In the genomic region with DNA sequence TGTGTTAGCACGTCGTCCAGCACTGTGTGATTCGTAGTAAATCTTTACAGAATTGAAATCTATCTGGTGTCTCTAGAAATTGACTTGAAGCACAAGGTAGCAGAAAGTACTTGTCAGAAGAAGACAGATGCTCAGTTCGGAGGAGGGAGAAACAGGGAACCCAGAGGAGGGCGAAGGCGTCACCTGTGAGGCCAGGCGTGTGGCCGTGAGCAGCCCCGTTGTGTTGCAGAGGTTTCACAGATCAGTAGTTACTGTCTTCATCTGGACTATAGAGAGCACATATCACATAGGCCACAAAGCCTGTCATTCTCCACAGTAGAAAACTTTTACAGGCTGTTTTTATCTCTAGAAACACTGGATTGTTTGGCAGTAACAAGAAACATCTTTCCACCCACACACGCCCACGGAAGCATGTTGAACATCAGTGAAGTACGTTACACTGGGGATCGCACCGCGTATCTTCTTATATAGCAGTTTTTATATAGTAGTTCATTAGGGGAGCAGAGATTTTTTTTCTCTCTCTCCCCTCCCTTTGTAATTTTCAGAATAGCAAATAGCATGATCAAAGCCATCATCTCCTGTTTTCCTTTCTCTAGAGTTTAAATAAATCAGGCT, we compare ENCODE assay signal across 19 cellular contexts. TPM values are rescaled to one million over a fixed set of nuclear protein-coding genes. Genes with fewer than 3 reads are reported as not detected.
A peak's percentile ranks its signal among the peaks of the same experiment; 100 is the strongest.
DNase-seq lines count a peak whose midpoint lies in the region; ATAC-seq, FAIRE-seq and TF ChIP-seq lines count a peak whose summit lies in the region.
"Had no signal": no experiment of that assay in that cellular context is flagged by ENCODE, and none has a peak within 500 bp of the region (broad histone marks: within the 10 kb centered on the region; RNA-seq: fewer than 3 reads in every experiment).

No MANE protein-coding gene starts in this region.

- no peak for TF ChIP-seq EP300 in sigmoid colon (IDR thresholded peaks at IDR 0.05)

- no peak for TF ChIP-seq CTCF in astrocyte (IDR thresholded peaks at IDR 0.05; ENCODE audit: insufficient read depth, low read depth, low read length)
- no peak for TF ChIP-seq CTCF in sigmoid colon (IDR thresholded peaks at IDR 0.05)

- peaks cover 9% of the 10 kb centered on the region for H3K9me3 Mint-ChIP-seq in astrocyte (ENCODE audit: unreplicated experiment)
- peaks cover 0 to 4% of the 10 kb centered on the region in 2 donors for H3K9me3 Mint-ChIP-seq in stimulated activated naive CD8-positive, alpha-beta T cell treated with anti-CD3 and anti-CD28 coated beads, Interleukin-15, amount 100 ng/mL, for 72 hours
- H3K9me3 Mint-ChIP-seq: activated CD4-positive, alpha-beta T cell treated with anti-CD3 and anti-CD28 coated beads, Interleukin-2, amount 10 ng/mL, durations not matched to agents 7 days and 5 days; central memory CD8-positive, alpha-beta T cell had no signal

- no peaks in the 10 kb centered on the region for H3K36me3 Mint-ChIP-seq in astrocyte (ENCODE audit: low read depth, unreplicated experiment)
- H3K36me3 Mint-ChIP-seq: CD4-positive, CD25-positive, alpha-beta regulatory T cell had no signal

- H3K4me1 ChIP-seq in astrocyte (ENCODE audit: insufficient read depth, low read length) (no peaks in the 10 kb centered on the region), sigmoid colon (peaks cover 0 to 20% (median 14%) of the 10 kb centered on the region in 4 donors)

- H4K20me1 ChIP-seq in astrocyte (ENCODE audit: insufficient read depth, low read length) = no peaks in the 10 kb centered on the region

- H3K4me3 ChIP-seq in astrocyte (ENCODE audit: insufficient read depth, low read depth, low read length) (no peak overlapping the region), sigmoid colon (peak overlapping the region in 3 of 4 donors; percentile 26 to 42 (median 39))
- H3K4me3 ChIP-seq: GM23338, suprapubic skin had no signal

- intact Hi-C loops in left cardiac atrium (cut with DNase I) (loop anchor here (5.0 to 10.0 kb wide), 3 partner anchors 364 to 379 kb away; no protein-coding TSS in a partner anchor), sigmoid colon (cut with DNase I) (no loop called here)

- FAIRE-seq in astrocyte (lab: Jason Lieb, UNC) = no peak
- FAIRE-seq: G401.6 had no signal

- WGBS in sigmoid colon, 2 donors = 81 to 85% methylated on average over 15 of the region's 15 CpGs

- H3K27ac Mint-ChIP-seq in astrocyte (ENCODE audit: unreplicated experiment) = no peak overlapping the region
- H3K27ac Mint-ChIP-seq in stimulated activated naive CD8-positive, alpha-beta T cell treated with anti-CD3 and anti-CD28 coated beads, Interleukin-15, amount 100 ng/mL, for 72 hours = no peak overlapping the region
- H3K27ac Mint-ChIP-seq: activated CD4-positive, alpha-beta T cell treated with anti-CD3 and anti-CD28 coated beads, Interleukin-2, amount 10 ng/mL, durations not matched to agents 7 days and 5 days; CD4-positive, CD25-positive, alpha-beta regulatory T cell; GM23338 had no signal

- H2AFZ ChIP-seq in astrocyte (ENCODE audit: low read depth, low read length) = peak overlapping the region; percentile 43

- no peaks in the 10 kb centered on the region for H3K79me2 ChIP-seq in astrocyte (ENCODE audit: insufficient read depth, low read length)

- H3K36me3 ChIP-seq in astrocyte (ENCODE audit: insufficient read depth, low read length) (no peaks in the 10 kb centered on the region), sigmoid colon (no peaks in the 10 kb centered on the region)
- H3K36me3 ChIP-seq: lower lobe of right lung, suprapubic skin had no signal

- TF ChIP-seq POLR2A in sigmoid colon (IDR thresholded peaks at IDR 0.05) = no peak

- no peak overlapping the region for H3K9ac ChIP-seq in astrocyte (ENCODE audit: low read length)
- H3K9ac ChIP-seq: KMS-11 had no signal

- no peak overlapping the region for H3K4me3 Mint-ChIP-seq in astrocyte (ENCODE audit: unreplicated experiment)
- H3K4me3 Mint-ChIP-seq in stimulated activated naive CD8-positive, alpha-beta T cell treated with anti-CD3 and anti-CD28 coated beads, Interleukin-15, amount 100 ng/mL, for 72 hours = no peak overlapping the region
- H3K4me3 Mint-ChIP-seq: activated CD4-positive, alpha-beta T cell treated with anti-CD3 and anti-CD28 coated beads, Interleukin-2, amount 10 ng/mL, durations not matched to agents 7 days and 5 days; CD4-positive, CD25-positive, alpha-beta regulatory T cell; central memory CD8-positive, alpha-beta T cell; GM23338 had no signal

- peak overlapping the region; percentile 72 for H3K4me2 ChIP-seq in astrocyte (ENCODE audit: low read length)
- H3K4me2 ChIP-seq: GM23338, KMS-11 had no signal

- H3K27ac ChIP-seq in astrocyte (ENCODE audit: low read depth, low read length) = no peak overlapping the region
- peak overlapping the region in 3 of 4 donors; percentile 55 to 64 (median 62) for H3K27ac ChIP-seq in sigmoid colon
- H3K27ac ChIP-seq: KMS-11, lower lobe of right lung, suprapubic skin had no signal

- H3K9me3 ChIP-seq in astrocyte (ENCODE audit: insufficient read depth, low read depth, low read length) (no peaks in the 10 kb centered on the region), sigmoid colon (no peaks in the 10 kb centered on the region)
- H3K9me3 ChIP-seq: lower lobe of right lung, suprapubic skin had no signal

- ATAC-seq in left cardiac atrium = peak; percentile 31 to 48
- no peak for ATAC-seq in stimulated activated naive CD8-positive, alpha-beta T cell treated with anti-CD3 and anti-CD28 coated beads, Interleukin-15, amount 100 ng/mL, for 72 hours

- peaks cover 2% of the 10 kb centered on the region for H3K27me3 ChIP-seq in astrocyte (ENCODE audit: insufficient read depth, low read length)
- H3K27me3 ChIP-seq in sigmoid colon = no peaks in the 10 kb centered on the region
- H3K27me3 ChIP-seq: suprapubic skin had no signal

- H3K27me3 Mint-ChIP-seq in astrocyte (ENCODE audit: low read depth, unreplicated experiment) = peaks cover 2% of the 10 kb centered on the region
- peaks cover 13% of the 10 kb centered on the region for H3K27me3 Mint-ChIP-seq in stimulated activated naive CD8-positive, alpha-beta T cell treated with anti-CD3 and anti-CD28 coated beads, Interleukin-15, amount 100 ng/mL, for 72 hours
- H3K27me3 Mint-ChIP-seq: activated CD4-positive, alpha-beta T cell treated with anti-CD3 and anti-CD28 coated beads, Interleukin-2, amount 10 ng/mL, durations not matched to agents 7 days and 5 days; CD4-positive, CD25-positive, alpha-beta regulatory T cell had no signal

- H3K4me1 Mint-ChIP-seq in astrocyte (ENCODE audit: low read depth, unreplicated experiment) = peaks cover 16% of the 10 kb centered on the region
- no peaks in the 10 kb centered on the region for H3K4me1 Mint-ChIP-seq in stimulated activated naive CD8-positive, alpha-beta T cell treated with anti-CD3 and anti-CD28 coated beads, Interleukin-15, amount 100 ng/mL, for 72 hours
- H3K4me1 Mint-ChIP-seq: activated CD4-positive, alpha-beta T cell treated with anti-CD3 and anti-CD28 coated beads, Interleukin-2, amount 10 ng/mL, durations not matched to agents 7 days and 5 days; CD4-positive, CD25-positive, alpha-beta regulatory T cell; central memory CD8-positive, alpha-beta T cell had no signal

- DNase-seq in COLO829 (ENCODE audit: low spot score) = peak; percentile 38
- no peak for DNase-seq in astrocyte (ENCODE audit: low read depth)
- no peak for DNase-seq in left cardiac atrium
- DNase-seq in sigmoid colon = no peak
- DNase-seq in Kasumi-1 (lab: John Stamatoyannopoulos, UW) = no peak
- no peak for DNase-seq in stimulated activated naive CD8-positive, alpha-beta T cell treated with anti-CD3 and anti-CD28 coated beads, Interleukin-15, amount 100 ng/mL, for 72 hours
- DNase-seq in cerebellar cortex (ENCODE audit: low spot score) = no peak
- DNase-seq: activated CD4-positive, alpha-beta T cell treated with anti-CD3 and anti-CD28 coated beads, Interleukin-2, amount 10 ng/mL, durations not matched to agents 7 days and 5 days; activated CD8-positive, alpha-beta memory T cell treated with anti-CD3 and anti-CD28 coated beads, Interleukin-2, amount 50 U/mL, for 4 hours; CD4-positive, CD25-positive, alpha-beta regulatory T cell; DMS 273 treated with DMSO at 0.1 percent for 48 hours; effector memory CD4-positive, alpha-beta T cell; lower lobe of right lung; T-helper 1 cell had no signal

RNA-seq across cellular contexts. Expression of gene TLR3, which starts 48.1 kb away (rescaled TPM):
- total RNA-seq in astrocyte (1.9 and 2.6 TPM in 2 replicates), left cardiac atrium (1 to 10 TPM; 5.3 to 8.6 TPM), sigmoid colon (1 to 10 TPM; 3.0 to 8.2 (median 5.0) TPM)
- 1 to 10 TPM; 1.8 to 5.2 (median 2.4) TPM for polyA plus RNA-seq in sigmoid colon
